ENCODE assay signal across 27 cellular contexts in the genomic region with DNA sequence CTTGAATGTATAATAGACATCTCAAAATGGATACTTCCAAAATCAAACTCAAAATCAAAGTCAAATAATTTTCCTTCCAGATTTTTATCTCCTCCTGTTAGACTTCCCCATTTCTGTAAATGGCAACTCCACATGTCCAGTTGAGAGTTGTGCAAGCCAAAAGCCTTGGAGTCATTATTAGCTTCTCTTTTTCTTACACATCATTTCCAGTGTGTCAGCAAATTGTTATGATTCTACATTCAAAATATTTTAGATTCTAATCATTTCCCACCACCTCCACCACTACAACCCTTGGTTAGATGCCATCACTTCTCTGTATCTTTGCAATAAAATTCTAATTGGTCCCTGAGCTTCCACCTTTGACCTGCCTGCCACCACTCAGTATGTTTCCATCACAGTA.
"Had no signal": no experiment of that assay in that cellular context is flagged by ENCODE, and none has a peak within 500 bp of the region (broad histone marks: within the 10 kb centered on the region; RNA-seq: fewer than 3 reads in every experiment).

No MANE protein-coding gene starts in this region.

- H3K27me3 ChIP-seq: uterus had no signal

- H3K4me3 ChIP-seq: skin epidermis, thoracic aorta, uterus had no signal

- DNase-seq: activated CD4-positive, alpha-beta memory T cell treated with anti-CD3 and anti-CD28 coated beads, Interleukin-2, amount 10 ng/mL, durations not matched to agents 7 days and 5 days; activated CD4-positive, alpha-beta T cell treated with anti-CD3 and anti-CD28 coated beads, Interleukin-2, amount 10 ng/mL, durations not matched to agents 24 days and 14 days; activated CD4-positive, CD25-positive, alpha-beta regulatory T cell treated with anti-CD3 and anti-CD28 coated beads, Interleukin-2, amount 50 U/mL, for 72 hours; activated CD8-positive, alpha-beta memory T cell treated with anti-CD3 and anti-CD28 coated beads, Interleukin-2, amount 50 U/mL, for 48 hours; activated gamma-delta T cell treated with Interleukin-2 at 50 U/mL for 16 hours; activated naive CD4-positive, alpha-beta T cell treated with anti-CD3 and anti-CD28 coated beads, Interleukin-2, amount 50 U/mL, for 16 hours; activated T-cell treated with anti-CD3 and anti-CD28 coated beads, Interleukin-2, amount 50 U/mL, for 24 hours; anterior cingulate cortex; endodermal cell; foreskin fibroblast; head of caudate nucleus; hippocampal formation; kidney; left colon; mammary epithelial cell; posterior cingulate gyrus; stimulated activated CD4-positive, alpha-beta T cell treated with anti-CD3 and anti-CD28 coated beads, Interleukin-12 subunit alpha, Interleukin-12 subunit beta, amount 100 ng/mL, for 4 hours; stimulated activated CD4-positive, alpha-beta T cell treated with anti-CD3 and anti-CD28 coated beads, Interleukin-4, amount 100 ng/mL, for 1 hour; trophoblast cell; uterus had no signal

- H3K36me3 ChIP-seq: thoracic aorta, uterus had no signal

- H3K9me3 Mint-ChIP-seq: activated CD4-positive, alpha-beta T cell treated with anti-CD3 and anti-CD28 coated beads, Interleukin-2, amount 10 ng/mL, durations not matched to agents 24 days and 14 days; endodermal cell; nephron had no signal

- H3K27me3 Mint-ChIP-seq: activated CD4-positive, alpha-beta memory T cell treated with anti-CD3 and anti-CD28 coated beads, Interleukin-2, amount 10 ng/mL, durations not matched to agents 7 days and 5 days; activated CD4-positive, alpha-beta T cell treated with anti-CD3 and anti-CD28 coated beads, Interleukin-2, amount 10 ng/mL, durations not matched to agents 24 days and 14 days; activated T-cell treated with anti-CD3 and anti-CD28 coated beads, Interleukin-2, amount 50 U/mL, for 24 hours; central memory CD8-positive, alpha-beta T cell; dendritic cell treated with granulocyte-macrophage colony-stimulating factor and Interleukin-4, amounts not matched to agents 40 ng/mL and 50 ng/mL, for 4 days; stimulated activated naive CD8-positive, alpha-beta T cell treated with anti-CD3 and anti-CD28 coated beads, Interleukin-15, Interleukin-2, amounts not matched to agents 100 ng/mL and 50 ng/mL, for 24 hours had no signal

- H3K4me1 ChIP-seq: uterus had no signal

- H3K4me1 Mint-ChIP-seq: activated CD4-positive, alpha-beta memory T cell treated with anti-CD3 and anti-CD28 coated beads, Interleukin-2, amount 10 ng/mL, durations not matched to agents 7 days and 5 days; activated CD4-positive, alpha-beta T cell treated with anti-CD3 and anti-CD28 coated beads, Interleukin-2, amount 10 ng/mL, durations not matched to agents 24 days and 14 days; central memory CD8-positive, alpha-beta T cell; endodermal cell; nephron; stimulated activated effector memory CD8-positive, alpha-beta T cell treated with anti-CD3 and anti-CD28 coated beads, Interleukin-12 subunit alpha, Interleukin-12 subunit beta, amount 100 ng/mL, for 72 hours had no signal

- H3K4me3 Mint-ChIP-seq: activated CD4-positive, alpha-beta memory T cell treated with anti-CD3 and anti-CD28 coated beads, Interleukin-2, amount 10 ng/mL, durations not matched to agents 7 days and 5 days; activated CD4-positive, alpha-beta T cell treated with anti-CD3 and anti-CD28 coated beads, Interleukin-2, amount 10 ng/mL, durations not matched to agents 24 days and 14 days; activated T-cell treated with anti-CD3 and anti-CD28 coated beads, Interleukin-2, amount 50 U/mL, for 24 hours; central memory CD8-positive, alpha-beta T cell; dendritic cell treated with granulocyte-macrophage colony-stimulating factor and Interleukin-4, amounts not matched to agents 40 ng/mL and 50 ng/mL, for 4 days; endodermal cell; nephron; stimulated activated effector memory CD8-positive, alpha-beta T cell treated with anti-CD3 and anti-CD28 coated beads, Interleukin-12 subunit alpha, Interleukin-12 subunit beta, amount 100 ng/mL, for 72 hours; stimulated activated naive CD8-positive, alpha-beta T cell treated with anti-CD3 and anti-CD28 coated beads, Interleukin-15, Interleukin-2, amounts not matched to agents 100 ng/mL and 50 ng/mL, for 24 hours had no signal

- H3K9me3 ChIP-seq: thoracic aorta, uterus had no signal

- H3K36me3 Mint-ChIP-seq: stimulated activated effector memory CD8-positive, alpha-beta T cell treated with anti-CD3 and anti-CD28 coated beads, Interleukin-12 subunit alpha, Interleukin-12 subunit beta, amount 100 ng/mL, for 72 hours had no signal

- H3K27ac Mint-ChIP-seq: activated CD4-positive, alpha-beta memory T cell treated with anti-CD3 and anti-CD28 coated beads, Interleukin-2, amount 10 ng/mL, durations not matched to agents 7 days and 5 days; activated CD4-positive, alpha-beta T cell treated with anti-CD3 and anti-CD28 coated beads, Interleukin-2, amount 10 ng/mL, durations not matched to agents 24 days and 14 days; activated T-cell treated with anti-CD3 and anti-CD28 coated beads, Interleukin-2, amount 50 U/mL, for 24 hours; dendritic cell treated with granulocyte-macrophage colony-stimulating factor and Interleukin-4, amounts not matched to agents 40 ng/mL and 50 ng/mL, for 4 days; endodermal cell; nephron; stimulated activated effector memory CD8-positive, alpha-beta T cell treated with anti-CD3 and anti-CD28 coated beads, Interleukin-12 subunit alpha, Interleukin-12 subunit beta, amount 100 ng/mL, for 72 hours; stimulated activated naive CD8-positive, alpha-beta T cell treated with anti-CD3 and anti-CD28 coated beads, Interleukin-15, Interleukin-2, amounts not matched to agents 100 ng/mL and 50 ng/mL, for 24 hours had no signal
